In the genomic region with DNA sequence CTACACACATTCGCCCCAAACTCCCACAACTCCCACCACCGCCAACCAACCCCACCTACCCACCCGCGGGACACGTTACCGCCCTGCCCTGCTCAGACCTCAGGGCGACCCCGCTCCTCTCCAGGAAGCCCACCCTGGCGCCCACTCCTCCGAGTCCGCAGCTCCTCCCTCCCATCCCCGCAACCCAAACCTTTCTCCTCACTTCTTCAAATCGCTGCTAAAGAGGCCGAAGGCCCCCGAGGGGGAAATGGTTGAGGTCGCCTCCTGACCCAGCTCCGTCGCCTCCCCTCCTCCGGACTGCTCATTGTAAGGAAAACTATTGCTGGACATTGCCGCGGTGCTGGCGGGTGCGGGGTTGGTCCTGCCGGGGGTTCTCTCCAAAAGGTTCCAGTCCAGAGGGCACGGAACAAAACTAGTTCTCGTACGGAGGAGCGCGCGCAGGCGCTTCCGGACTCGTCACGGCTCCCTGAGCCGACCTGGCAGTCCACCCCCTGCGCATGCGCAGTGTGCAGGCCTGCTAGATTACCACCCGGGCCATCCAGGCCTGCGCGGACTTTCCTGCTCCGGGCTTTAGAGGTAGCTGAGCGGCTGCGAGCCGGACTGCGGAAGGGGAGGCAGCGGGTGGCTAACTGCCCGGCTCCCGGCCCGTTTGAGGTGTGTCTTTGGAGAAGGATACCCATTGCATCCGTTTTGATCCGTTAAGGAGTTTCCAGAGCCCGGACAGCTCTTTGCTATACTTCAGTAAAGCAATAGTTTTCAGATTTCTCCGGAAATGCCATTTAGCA, we compare ENCODE assay signal across 1 cellular context.
TF ChIP-seq lines count a peak whose summit lies in the region.

A gene with protein sequence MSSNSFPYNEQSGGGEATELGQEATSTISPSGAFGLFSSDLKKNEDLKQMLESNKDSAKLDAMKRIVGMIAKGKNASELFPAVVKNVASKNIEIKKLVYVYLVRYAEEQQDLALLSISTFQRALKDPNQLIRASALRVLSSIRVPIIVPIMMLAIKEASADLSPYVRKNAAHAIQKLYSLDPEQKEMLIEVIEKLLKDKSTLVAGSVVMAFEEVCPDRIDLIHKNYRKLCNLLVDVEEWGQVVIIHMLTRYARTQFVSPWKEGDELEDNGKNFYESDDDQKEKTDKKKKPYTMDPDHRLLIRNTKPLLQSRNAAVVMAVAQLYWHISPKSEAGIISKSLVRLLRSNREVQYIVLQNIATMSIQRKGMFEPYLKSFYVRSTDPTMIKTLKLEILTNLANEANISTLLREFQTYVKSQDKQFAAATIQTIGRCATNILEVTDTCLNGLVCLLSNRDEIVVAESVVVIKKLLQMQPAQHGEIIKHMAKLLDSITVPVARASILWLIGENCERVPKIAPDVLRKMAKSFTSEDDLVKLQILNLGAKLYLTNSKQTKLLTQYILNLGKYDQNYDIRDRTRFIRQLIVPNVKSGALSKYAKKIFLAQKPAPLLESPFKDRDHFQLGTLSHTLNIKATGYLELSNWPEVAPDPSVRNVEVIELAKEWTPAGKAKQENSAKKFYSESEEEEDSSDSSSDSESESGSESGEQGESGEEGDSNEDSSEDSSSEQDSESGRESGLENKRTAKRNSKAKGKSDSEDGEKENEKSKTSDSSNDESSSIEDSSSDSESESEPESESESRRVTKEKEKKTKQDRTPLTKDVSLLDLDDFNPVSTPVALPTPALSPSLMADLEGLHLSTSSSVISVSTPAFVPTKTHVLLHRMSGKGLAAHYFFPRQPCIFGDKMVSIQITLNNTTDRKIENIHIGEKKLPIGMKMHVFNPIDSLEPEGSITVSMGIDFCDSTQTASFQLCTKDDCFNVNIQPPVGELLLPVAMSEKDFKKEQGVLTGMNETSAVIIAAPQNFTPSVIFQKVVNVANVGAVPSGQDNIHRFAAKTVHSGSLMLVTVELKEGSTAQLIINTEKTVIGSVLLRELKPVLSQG (minus strand): TSS at position 449 of the 785 bp plus-strand sequence. CDS start 119 bp downstream, at position 330.

TF ChIP-seq in HepG2, 621 proteins besides CTCF, POLR2A, EP300 and RAD21 (continued from another document and continues in another):
- TF ChIP-seq, protein P1, sequence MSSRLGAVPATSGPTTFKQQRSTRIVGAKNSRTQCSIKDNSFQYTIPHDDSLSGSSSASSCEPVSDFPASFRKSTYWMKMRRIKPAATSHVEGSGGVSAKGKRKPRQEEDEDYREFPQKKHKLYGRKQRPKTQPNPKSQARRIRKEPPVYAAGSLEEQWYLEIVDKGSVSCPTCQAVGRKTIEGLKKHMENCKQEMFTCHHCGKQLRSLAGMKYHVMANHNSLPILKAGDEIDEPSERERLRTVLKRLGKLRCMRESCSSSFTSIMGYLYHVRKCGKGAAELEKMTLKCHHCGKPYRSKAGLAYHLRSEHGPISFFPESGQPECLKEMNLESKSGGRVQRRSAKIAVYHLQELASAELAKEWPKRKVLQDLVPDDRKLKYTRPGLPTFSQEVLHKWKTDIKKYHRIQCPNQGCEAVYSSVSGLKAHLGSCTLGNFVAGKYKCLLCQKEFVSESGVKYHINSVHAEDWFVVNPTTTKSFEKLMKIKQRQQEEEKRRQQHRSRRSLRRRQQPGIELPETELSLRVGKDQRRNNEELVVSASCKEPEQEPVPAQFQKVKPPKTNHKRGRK (CRISPR knock-in tag; IDR thresholded peaks at IDR 0.05): no peak
- TF ChIP-seq, protein P2, sequence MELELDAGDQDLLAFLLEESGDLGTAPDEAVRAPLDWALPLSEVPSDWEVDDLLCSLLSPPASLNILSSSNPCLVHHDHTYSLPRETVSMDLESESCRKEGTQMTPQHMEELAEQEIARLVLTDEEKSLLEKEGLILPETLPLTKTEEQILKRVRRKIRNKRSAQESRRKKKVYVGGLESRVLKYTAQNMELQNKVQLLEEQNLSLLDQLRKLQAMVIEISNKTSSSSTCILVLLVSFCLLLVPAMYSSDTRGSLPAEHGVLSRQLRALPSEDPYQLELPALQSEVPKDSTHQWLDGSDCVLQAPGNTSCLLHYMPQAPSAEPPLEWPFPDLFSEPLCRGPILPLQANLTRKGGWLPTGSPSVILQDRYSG (CRISPR knock-in tag; IDR thresholded peaks at IDR 0.05): peak; percentile 50; the same call in 1 of the 2 replicates
- TF ChIP-seq AGO2 (optimal IDR thresholded peaks at IDR 0.05; ENCODE audit: low read depth, low read length) (no peak), HNRNPH1 (optimal IDR thresholded peaks at IDR 0.05; ENCODE audit: low read depth, low read length) (no peak), SIX4 (CRISPR knock-in tag; IDR thresholded peaks at IDR 0.05) (no peak), NFRKB (IDR thresholded peaks at IDR 0.05) (no peak), ZNF557 (CRISPR knock-in tag; IDR thresholded peaks at IDR 0.05) (no peak), KAT2B (IDR thresholded peaks at IDR 0.05; ENCODE audit: borderline replicate concordance, low read depth, low read length) (no peak), YY1 (IDR thresholded peaks at IDR 0.05; ENCODE audit: insufficient read depth, insufficient replicate concordance, low read depth, low read length) (peak; percentile 77), ZNF136 (CRISPR knock-in tag; IDR thresholded peaks at IDR 0.05; ENCODE audit: low read depth) (no peak), SP5 (CRISPR knock-in tag; IDR thresholded peaks at IDR 0.05; ENCODE audit: borderline replicate concordance, low read depth) (no peak), NAIF1 (CRISPR knock-in tag; IDR thresholded peaks at IDR 0.05; ENCODE audit: borderline replicate concordance) (peak; percentile 83), GABPA (IDR thresholded peaks at IDR 0.05; ENCODE audit: low read depth, low read length) (peak; percentile 23; the same call in 1 of the 2 replicates), GABPA (CRISPR knock-in tag; IDR thresholded peaks at IDR 0.05; ENCODE audit: low read depth) (peak; percentile 78), TCF12 (IDR thresholded peaks at IDR 0.05) (no peak), TCF12 (CRISPR knock-in tag; IDR thresholded peaks at IDR 0.05) (no peak), ZNF547 (CRISPR knock-in tag; IDR thresholded peaks at IDR 0.05) (no peak; the same call in 1 of the 2 replicates), RFXANK (CRISPR knock-in tag; IDR thresholded peaks at IDR 0.05) (0 out of 2 replicates have a peak, but pooled peaks have one; percentile 22), ZNF331 (CRISPR knock-in tag; IDR thresholded peaks at IDR 0.05) (peak; percentile 81), ZNF232 (CRISPR knock-in tag; IDR thresholded peaks at IDR 0.05; ENCODE audit: borderline replicate concordance) (no peak), STAG1 (CRISPR knock-in tag; IDR thresholded peaks at IDR 0.05) (no peak), HDAC6 (IDR thresholded peaks at IDR 0.05; ENCODE audit: low read depth, low read length) (no peak), POLR2AphosphoS5 (IDR thresholded peaks at IDR 0.05; ENCODE audit: low read depth, low read length) (peak; percentile 95), ZNF598 (CRISPR knock-in tag; IDR thresholded peaks at IDR 0.05; ENCODE audit: borderline replicate concordance) (peak; percentile 83; the same call in 1 of the 2 replicates), HNRNPLL (IDR thresholded peaks at IDR 0.05; ENCODE audit: low read depth, low read length, poor library complexity, severe bottlenecking) (peak; percentile 77), ZNF607 (CRISPR knock-in tag; IDR thresholded peaks at IDR 0.05; ENCODE audit: borderline replicate concordance) (no peak), HNF4G (IDR thresholded peaks at IDR 0.05; ENCODE audit: borderline replicate concordance, low read depth, low read length) (0 out of 2 replicates have a peak, but pooled peaks have one; percentile 26), HNF4G (CRISPR knock-in tag; IDR thresholded peaks at IDR 0.05; ENCODE audit: borderline replicate concordance, low read depth) (0 out of 2 replicates have a peak, but pooled peaks have one; percentile 37), ZNF12 (CRISPR knock-in tag; IDR thresholded peaks at IDR 0.05) (peak; percentile 46), MZF1 (CRISPR knock-in tag; IDR thresholded peaks at IDR 0.05; ENCODE audit: borderline replicate concordance) (no peak)
- TF ChIP-seq, protein P3, sequence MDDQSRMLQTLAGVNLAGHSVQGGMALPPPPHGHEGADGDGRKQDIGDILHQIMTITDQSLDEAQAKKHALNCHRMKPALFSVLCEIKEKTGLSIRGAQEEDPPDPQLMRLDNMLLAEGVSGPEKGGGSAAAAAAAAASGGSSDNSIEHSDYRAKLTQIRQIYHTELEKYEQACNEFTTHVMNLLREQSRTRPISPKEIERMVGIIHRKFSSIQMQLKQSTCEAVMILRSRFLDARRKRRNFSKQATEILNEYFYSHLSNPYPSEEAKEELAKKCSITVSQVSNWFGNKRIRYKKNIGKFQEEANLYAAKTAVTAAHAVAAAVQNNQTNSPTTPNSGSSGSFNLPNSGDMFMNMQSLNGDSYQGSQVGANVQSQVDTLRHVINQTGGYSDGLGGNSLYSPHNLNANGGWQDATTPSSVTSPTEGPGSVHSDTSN (CRISPR knock-in tag; IDR thresholded peaks at IDR 0.05; ENCODE audit: borderline replicate concordance): no peak
- TF ChIP-seq, protein P4, sequence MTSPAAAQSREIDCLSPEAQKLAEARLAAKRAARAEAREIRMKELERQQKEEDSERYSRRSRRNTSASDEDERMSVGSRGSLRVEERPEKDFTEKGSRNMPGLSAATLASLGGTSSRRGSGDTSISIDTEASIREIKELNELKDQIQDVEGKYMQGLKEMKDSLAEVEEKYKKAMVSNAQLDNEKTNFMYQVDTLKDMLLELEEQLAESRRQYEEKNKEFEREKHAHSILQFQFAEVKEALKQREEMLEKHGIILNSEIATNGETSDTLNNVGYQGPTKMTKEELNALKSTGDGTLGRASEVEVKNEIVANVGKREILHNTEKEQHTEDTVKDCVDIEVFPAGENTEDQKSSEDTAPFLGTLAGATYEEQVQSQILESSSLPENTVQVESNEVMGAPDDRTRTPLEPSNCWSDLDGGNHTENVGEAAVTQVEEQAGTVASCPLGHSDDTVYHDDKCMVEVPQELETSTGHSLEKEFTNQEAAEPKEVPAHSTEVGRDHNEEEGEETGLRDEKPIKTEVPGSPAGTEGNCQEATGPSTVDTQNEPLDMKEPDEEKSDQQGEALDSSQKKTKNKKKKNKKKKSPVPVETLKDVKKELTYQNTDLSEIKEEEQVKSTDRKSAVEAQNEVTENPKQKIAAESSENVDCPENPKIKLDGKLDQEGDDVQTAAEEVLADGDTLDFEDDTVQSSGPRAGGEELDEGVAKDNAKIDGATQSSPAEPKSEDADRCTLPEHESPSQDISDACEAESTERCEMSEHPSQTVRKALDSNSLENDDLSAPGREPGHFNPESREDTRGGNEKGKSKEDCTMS (CRISPR knock-in tag; conservative IDR thresholded peaks at IDR 0.05): no peak
- TF ChIP-seq, protein P5, sequence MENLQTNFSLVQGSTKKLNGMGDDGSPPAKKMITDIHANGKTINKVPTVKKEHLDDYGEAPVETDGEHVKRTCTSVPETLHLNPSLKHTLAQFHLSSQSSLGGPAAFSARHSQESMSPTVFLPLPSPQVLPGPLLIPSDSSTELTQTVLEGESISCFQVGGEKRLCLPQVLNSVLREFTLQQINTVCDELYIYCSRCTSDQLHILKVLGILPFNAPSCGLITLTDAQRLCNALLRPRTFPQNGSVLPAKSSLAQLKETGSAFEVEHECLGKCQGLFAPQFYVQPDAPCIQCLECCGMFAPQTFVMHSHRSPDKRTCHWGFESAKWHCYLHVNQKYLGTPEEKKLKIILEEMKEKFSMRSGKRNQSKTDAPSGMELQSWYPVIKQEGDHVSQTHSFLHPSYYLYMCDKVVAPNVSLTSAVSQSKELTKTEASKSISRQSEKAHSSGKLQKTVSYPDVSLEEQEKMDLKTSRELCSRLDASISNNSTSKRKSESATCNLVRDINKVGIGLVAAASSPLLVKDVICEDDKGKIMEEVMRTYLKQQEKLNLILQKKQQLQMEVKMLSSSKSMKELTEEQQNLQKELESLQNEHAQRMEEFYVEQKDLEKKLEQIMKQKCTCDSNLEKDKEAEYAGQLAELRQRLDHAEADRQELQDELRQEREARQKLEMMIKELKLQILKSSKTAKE (CRISPR knock-in tag; IDR thresholded peaks at IDR 0.05; ENCODE audit: borderline replicate concordance): no peak
- TF ChIP-seq, protein P6, sequence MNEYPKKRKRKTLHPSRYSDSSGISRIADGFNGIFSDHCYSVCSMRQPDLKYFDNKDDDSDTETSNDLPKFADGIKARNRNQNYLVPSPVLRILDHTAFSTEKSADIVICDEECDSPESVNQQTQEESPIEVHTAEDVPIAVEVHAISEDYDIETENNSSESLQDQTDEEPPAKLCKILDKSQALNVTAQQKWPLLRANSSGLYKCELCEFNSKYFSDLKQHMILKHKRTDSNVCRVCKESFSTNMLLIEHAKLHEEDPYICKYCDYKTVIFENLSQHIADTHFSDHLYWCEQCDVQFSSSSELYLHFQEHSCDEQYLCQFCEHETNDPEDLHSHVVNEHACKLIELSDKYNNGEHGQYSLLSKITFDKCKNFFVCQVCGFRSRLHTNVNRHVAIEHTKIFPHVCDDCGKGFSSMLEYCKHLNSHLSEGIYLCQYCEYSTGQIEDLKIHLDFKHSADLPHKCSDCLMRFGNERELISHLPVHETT (CRISPR knock-in tag; conservative IDR thresholded peaks at IDR 0.05): peak; percentile 66; the same call in 1 of the 2 replicates
- TF ChIP-seq, protein P7, sequence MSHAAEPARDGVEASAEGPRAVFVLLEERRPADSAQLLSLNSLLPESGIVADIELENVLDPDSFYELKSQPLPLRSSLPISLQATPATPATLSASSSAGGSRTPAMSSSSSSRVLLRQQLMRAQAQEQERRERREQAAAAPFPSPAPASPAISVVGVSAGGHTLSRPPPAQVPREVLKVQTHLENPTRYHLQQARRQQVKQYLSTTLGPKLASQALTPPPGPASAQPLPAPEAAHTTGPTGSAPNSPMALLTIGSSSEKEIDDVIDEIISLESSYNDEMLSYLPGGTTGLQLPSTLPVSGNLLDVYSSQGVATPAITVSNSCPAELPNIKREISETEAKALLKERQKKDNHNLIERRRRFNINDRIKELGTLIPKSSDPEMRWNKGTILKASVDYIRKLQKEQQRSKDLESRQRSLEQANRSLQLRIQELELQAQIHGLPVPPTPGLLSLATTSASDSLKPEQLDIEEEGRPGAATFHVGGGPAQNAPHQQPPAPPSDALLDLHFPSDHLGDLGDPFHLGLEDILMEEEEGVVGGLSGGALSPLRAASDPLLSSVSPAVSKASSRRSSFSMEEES (CRISPR knock-in tag; IDR thresholded peaks at IDR 0.05): no peak
- TF ChIP-seq, protein P8, sequence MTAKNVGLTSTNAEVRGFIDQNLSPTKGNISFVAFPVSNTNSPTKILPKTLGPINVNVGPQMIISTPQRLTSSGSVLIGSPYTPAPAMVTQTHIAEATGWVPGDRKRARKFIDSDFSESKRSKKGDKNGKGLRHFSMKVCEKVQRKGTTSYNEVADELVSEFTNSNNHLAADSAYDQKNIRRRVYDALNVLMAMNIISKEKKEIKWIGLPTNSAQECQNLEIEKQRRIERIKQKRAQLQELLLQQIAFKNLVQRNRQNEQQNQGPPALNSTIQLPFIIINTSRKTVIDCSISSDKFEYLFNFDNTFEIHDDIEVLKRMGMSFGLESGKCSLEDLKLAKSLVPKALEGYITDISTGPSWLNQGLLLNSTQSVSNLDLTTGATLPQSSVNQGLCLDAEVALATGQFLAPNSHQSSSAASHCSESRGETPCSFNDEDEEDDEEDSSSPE (CRISPR knock-in tag; IDR thresholded peaks at IDR 0.05): peak; percentile 57
